Comparison of ENCODE assay signal across 10 cellular contexts in genomic region chr4:76206222-76206942, GRCh38. TPM values are rescaled to one million over a fixed set of nuclear protein-coding genes. Genes with fewer than 3 reads are reported as not detected.
A peak's percentile ranks its signal among the peaks of the same experiment; 100 is the strongest.
DNase-seq lines count a peak whose midpoint lies in the region; ATAC-seq and TF ChIP-seq lines count a peak whose summit lies in the region.
"Had no signal": no experiment of that assay in that cellular context is flagged by ENCODE, and none has a peak within 500 bp of the region (broad histone marks: within the 10 kb centered on the region; RNA-seq: fewer than 3 reads in every experiment).

No MANE protein-coding gene starts in this region.

- no peaks in the 10 kb centered on the region for H3K27me3 ChIP-seq in brain microvascular endothelial cell (replicated peaks)
- no peaks in the 10 kb centered on the region for H3K27me3 ChIP-seq in left lung
- H3K27me3 ChIP-seq in subcutaneous abdominal adipose tissue (ENCODE audit: control insufficient read depth in 5 of 5, insufficient read depth in 4 of 5, low read length in 5 of 5): no peaks in the 10 kb centered on the region

- in situ Hi-C loops in brain microvascular endothelial cell (cut with HindIII; ENCODE audit: low pct_ligation_motif_present, low sequenced_read_pairs): no loop called here

- POLR2A ChIA-PET in HEK293T (lab: Yijun Ruan, JAX): interaction anchor here (1.1 to 1.9 kb wide), 2 partner anchors 9 to 100 kb away, joined by 4 to 5 read pairs; no protein-coding TSS in a partner anchor

- H3K27ac ChIP-seq in brain microvascular endothelial cell: peak overlapping the region; percentile 10
- H3K27ac ChIP-seq in left lung: peak overlapping the region; percentile 65 to 99
- peak overlapping the region; percentile 95 for H3K27ac ChIP-seq in subcutaneous abdominal adipose tissue (ENCODE audit: low read depth, low read length)

- no peaks in the 10 kb centered on the region for H3K9me3 ChIP-seq in left lung
- H3K9me3 ChIP-seq in subcutaneous abdominal adipose tissue (ENCODE audit: control insufficient read depth in 5 of 5, low read length in 5 of 5): no peaks in the 10 kb centered on the region

- intact Hi-C loops in left lung (cut with DNase I): no loop called here

- H3K36me3 ChIP-seq in brain microvascular endothelial cell (replicated peaks) (no peaks in the 10 kb centered on the region), left lung (no peaks in the 10 kb centered on the region), subcutaneous abdominal adipose tissue (ENCODE audit: control insufficient read depth in 5 of 5, insufficient read depth in 5 of 5, low read length in 5 of 5) (peaks cover 0 to 4% (median 0%) of the 10 kb centered on the region in 5 donors)

- no peak for ATAC-seq in left lung
- ATAC-seq in GM19324 (IDR thresholded peaks at IDR 0.05; ENCODE audit: low FRiP score, unreplicated experiment): no peak
- no peak for ATAC-seq in GM19463 (IDR thresholded peaks at IDR 0.05; ENCODE audit: unreplicated experiment)
- no peak for ATAC-seq in activated CD4-positive, CD25-positive, alpha-beta regulatory T cell treated with anti-CD3 and anti-CD28 coated beads, Interleukin-2, amount 50 U/mL, for 24 hours
- no peak for ATAC-seq in HG02970 (IDR thresholded peaks at IDR 0.05; ENCODE audit: low FRiP score, unreplicated experiment)

- no peak overlapping the region for H3K4me3 ChIP-seq in brain microvascular endothelial cell (ENCODE audit: low read depth, low read length)
- H3K4me3 ChIP-seq in left lung: no peak overlapping the region
- no peak overlapping the region for H3K4me3 ChIP-seq in subcutaneous abdominal adipose tissue (ENCODE audit: low read depth in 1 of 5, low read length in 5 of 5)

- H3K4me1 ChIP-seq in left lung: peaks cover 61 to 91% of the 10 kb centered on the region in 2 donors
- H3K4me1 ChIP-seq in subcutaneous abdominal adipose tissue (ENCODE audit: control insufficient read depth in 5 of 5, insufficient read depth in 5 of 5, low read length in 5 of 5): peaks cover 6 to 84% (median 70%) of the 10 kb centered on the region in 5 donors

- CTCF ChIA-PET in HEK293T (lab: Yijun Ruan, JAX): no interaction called here

- H3K9ac ChIP-seq in subcutaneous abdominal adipose tissue (ENCODE audit: low read length in 5 of 5): peak overlapping the region in 4 of 5 donors; percentile 13 to 45 (median 39)

- TF ChIP-seq CTCF in brain microvascular endothelial cell (IDR thresholded peaks at IDR 0.05; ENCODE audit: low read depth, low read length, missing control alignments): no peak
- TF ChIP-seq CTCF in left lung (IDR thresholded peaks at IDR 0.05): no peak

- no peak for DNase-seq in HEK293T (ENCODE audit: extremely low spot score)
- DNase-seq in brain microvascular endothelial cell: peak; percentile 38
- no peak for DNase-seq in left lung
- DNase-seq: activated CD4-positive, alpha-beta T cell treated with anti-CD3 and anti-CD28 coated beads, Interleukin-2, amount 50 U/mL, for 4 hours; stimulated activated CD4-positive, alpha-beta T cell treated with anti-CD3 and anti-CD28 coated beads, Interleukin-15, amount 100 ng/mL, for 24 hours had no signal

TF ChIP-seq in HEK293T, 16 proteins besides CTCF, POLR2A, EP300 and RAD21:
- TF ChIP-seq SUZ12 (IDR thresholded peaks at IDR 0.05) (no peak), CTBP1 (IDR thresholded peaks at IDR 0.05; ENCODE audit: borderline replicate concordance) (no peak), PKNOX1 (IDR thresholded peaks at IDR 0.05) (peak; percentile 47)

RNA-seq across cellular contexts. Expression of gene SCARB2, which starts 7.2 kb away (rescaled TPM):
- total RNA-seq in left lung: 100 to 1,000 TPM; 219 to 223 TPM

RNA-seq across cellular contexts. Expression of gene FAM47E, which starts 45.1 kb away (rescaled TPM):
- total RNA-seq in left lung: 1 to 10 TPM; 3.2 TPM

RNA-seq across cellular contexts. Expression of gene NUP54, which starts 58.2 kb away (rescaled TPM):
- 10 to 100 TPM; 26.8 to 36.2 TPM for total RNA-seq in left lung

Comparison
In these comparisons a context has a peak if more than half of its experiments do, and no peak if none do; other contexts are left out.
1. H3K27ac ChIP-seq: peak in every context shown above with its lines; median percentile 95 in subcutaneous abdominal adipose tissue; 82 in left lung; 10 in brain microvascular endothelial cell.